ENCODE assay signal across 27 cellular contexts in genomic region chr7:132573237-132573636, GRCh38. TPM values are rescaled to one million over a fixed set of nuclear protein-coding genes. Genes with fewer than 3 reads are reported as not detected.
DNase-seq lines count a peak whose midpoint lies in the region; ATAC-seq and TF ChIP-seq lines count a peak whose summit lies in the region.
"Had no signal": no experiment of that assay in that cellular context is flagged by ENCODE, and none has a peak within 500 bp of the region (broad histone marks: within the 10 kb centered on the region; RNA-seq: fewer than 3 reads in every experiment).

No MANE protein-coding gene starts in this region.

- no peak overlapping the region for H3K27ac Mint-ChIP-seq in GM23338
- H3K27ac Mint-ChIP-seq in T-cell = no peak overlapping the region
- H3K27ac Mint-ChIP-seq in endodermal cell = no peak overlapping the region
- no peak overlapping the region for H3K27ac Mint-ChIP-seq in naive thymus-derived CD8-positive, alpha-beta T cell

- CTCF ChIA-PET in T-cell (lab: Charles Lee) = interaction anchor here (0.6 to 1.1 kb wide), 2 partner anchors 7 to 180 kb away, joined by 4 to 6 read pairs; no protein-coding TSS in a partner anchor

- H2AFZ ChIP-seq in GM23338 = peak overlapping the region; percentile 18; the same call in 1 of the 2 replicates

- H3K9me2 ChIP-seq in GM23338 (ENCODE audit: insufficient read depth) = no peaks in the 10 kb centered on the region

- WGBS in endodermal cell (ENCODE audit: insufficient coverage in 1 of 2, insufficient read length in 1 of 2), 2 experiments = 27 to 48% methylated on average over 6 to 8 of the region's 8 CpGs

- H3K4me1 ChIP-seq in GM23338 (ENCODE audit: insufficient read depth) (peaks cover 45% of the 10 kb centered on the region), endodermal cell (ENCODE audit: control insufficient read depth, insufficient read depth, low read length) (peaks cover 11% of the 10 kb centered on the region)

- POLR2A ChIA-PET in T-cell (lab: Charles Lee) = no interaction called here
- POLR2A ChIA-PET in naive thymus-derived CD8-positive, alpha-beta T cell (lab: Charles Lee) = no interaction called here

- H3K27ac ChIP-seq in GM23338 (ENCODE audit: low read depth) (no peak overlapping the region), endodermal cell (ENCODE audit: low read depth, low read length) (no peak overlapping the region)
- H3K27ac ChIP-seq: spleen, upper lobe of left lung, VCaP had no signal

- peaks cover 3% of the 10 kb centered on the region; the same call in 1 of the 2 replicates for H3F3A ChIP-seq in GM23338 (replicated peaks; ENCODE audit: low read depth)

- no peak for TF ChIP-seq CTCF in GM23338 (conservative IDR thresholded peaks at IDR 0.05; ENCODE audit: low read depth in 2 of 2)
- no peak for TF ChIP-seq CTCF in endodermal cell (conservative IDR thresholded peaks at IDR 0.05)

- ATAC-seq in GM23338 (no peak), T-cell (replicated peaks in 1 of 4) (no peak), SK-N-SH treated with all-trans-retinoic acid at 6 μM for 48 hours (no peak), HG02981 (IDR thresholded peaks at IDR 0.05; ENCODE audit: unreplicated experiment) (no peak)
- ATAC-seq in naive thymus-derived CD8-positive, alpha-beta T cell = no peak
- ATAC-seq: left ventricle myocardium superior, Panc1, right cardiac atrium had no signal

- H4K20me1 ChIP-seq in GM23338 (replicated peaks; ENCODE audit: insufficient read depth) = peaks cover 4% of the 10 kb centered on the region; the same call in 1 of the 2 replicates

- H3K4me3 ChIP-seq in GM23338 (peak overlapping the region; percentile 71), endodermal cell (ENCODE audit: low read length) (peak overlapping the region; percentile 88)
- H3K4me3 ChIP-seq: upper lobe of left lung had no signal

- H3K4me1 Mint-ChIP-seq in GM23338 (peaks cover 51% of the 10 kb centered on the region), T-cell (peaks cover 20 to 40% (median 38%) of the 10 kb centered on the region in 3 donors), endodermal cell (peaks cover 53% of the 10 kb centered on the region)
- peaks cover 19 to 48% (median 29%) of the 10 kb centered on the region in 4 donors for H3K4me1 Mint-ChIP-seq in naive thymus-derived CD8-positive, alpha-beta T cell

- peaks cover 82% of the 10 kb centered on the region for H3K27me3 ChIP-seq in GM23338 (ENCODE audit: insufficient read depth)
- H3K27me3 ChIP-seq in endodermal cell (ENCODE audit: control insufficient read depth, insufficient read depth, low read length, poor library complexity, severe bottlenecking) = peaks cover 43% of the 10 kb centered on the region

- H3K27me3 Mint-ChIP-seq in GM23338 (ENCODE audit: insufficient read depth, low read depth, poor library complexity) = peaks cover 62% of the 10 kb centered on the region
- H3K27me3 Mint-ChIP-seq in T-cell = peaks cover 74 to 75% of the 10 kb centered on the region in 2 donors
- peaks cover 59% of the 10 kb centered on the region for H3K27me3 Mint-ChIP-seq in endodermal cell (ENCODE audit: insufficient read depth)
- peaks cover 37 to 70% (median 52%) of the 10 kb centered on the region in 5 donors for H3K27me3 Mint-ChIP-seq in naive thymus-derived CD8-positive, alpha-beta T cell

- no peaks in the 10 kb centered on the region for H3K36me3 Mint-ChIP-seq in GM23338 (ENCODE audit: low read depth)
- no peaks in the 10 kb centered on the region for H3K36me3 Mint-ChIP-seq in T-cell
- H3K36me3 Mint-ChIP-seq in endodermal cell (ENCODE audit: low read depth) = peaks cover 12% of the 10 kb centered on the region
- no peaks in the 10 kb centered on the region for H3K36me3 Mint-ChIP-seq in naive thymus-derived CD8-positive, alpha-beta T cell
- H3K36me3 Mint-ChIP-seq: naive B cell had no signal

- DNase-seq in GM23338 (ENCODE audit: low spot score) (peak; percentile 24), T-cell (no peak), endodermal cell (no peak), DMS114 treated with DMSO at 0.1 percent for 48 hours (lab: John Stamatoyannopoulos, UW; ENCODE audit: unreplicated experiment) (no peak), dermis blood vessel endothelial cell (no peak)
- no peak for DNase-seq in naive thymus-derived CD8-positive, alpha-beta T cell
- DNase-seq: activated CD8-positive, alpha-beta memory T cell treated with anti-CD3 and anti-CD28 coated beads, Interleukin-2, amount 50 U/mL, for 4 hours; DMS53; effector CD4-positive, alpha-beta T cell; foreskin fibroblast; GDM1; left ventricle myocardium superior; naive B cell; NCI-H1105 treated with DMSO at 0.1 percent for 48 hours; NCI-H2029 treated with DMSO at 0.1 percent for 48 hours; NCI-H526 treated with DMSO at 0.1 percent for 48 hours; posterior cingulate gyrus; right cardiac atrium; SHP77; spleen; T-helper 9 cell; upper lobe of left lung had no signal

- H3K4me3 Mint-ChIP-seq in GM23338 = peak overlapping the region; percentile 63
- peak overlapping the region in 2 of 3 donors; percentile 22 to 77 for H3K4me3 Mint-ChIP-seq in T-cell
- H3K4me3 Mint-ChIP-seq in endodermal cell = peak overlapping the region; percentile 73
- H3K4me3 Mint-ChIP-seq in naive thymus-derived CD8-positive, alpha-beta T cell = peak overlapping the region in 6 of 10 donors; percentile 11 to 51 (median 46)

- H3K9me3 Mint-ChIP-seq in GM23338 (no peaks in the 10 kb centered on the region), T-cell (no peaks in the 10 kb centered on the region), endodermal cell (no peaks in the 10 kb centered on the region)
- no peaks in the 10 kb centered on the region for H3K9me3 Mint-ChIP-seq in naive thymus-derived CD8-positive, alpha-beta T cell

- H3K9ac ChIP-seq in endodermal cell (ENCODE audit: extremely low read depth, low read length, poor library complexity, severe bottlenecking) = no peak overlapping the region

- H3K36me3 ChIP-seq in GM23338 (ENCODE audit: insufficient read depth) = no peaks in the 10 kb centered on the region
- H3K36me3 ChIP-seq in endodermal cell (ENCODE audit: control insufficient read depth, insufficient read depth, low read length) = no peaks in the 10 kb centered on the region
- H3K36me3 ChIP-seq: spleen, upper lobe of left lung had no signal

- no peaks in the 10 kb centered on the region for H3K79me2 ChIP-seq in GM23338 (replicated peaks; ENCODE audit: insufficient read depth)

- peak overlapping the region; percentile 93 for H3K4me2 ChIP-seq in GM23338

- no peaks in the 10 kb centered on the region for H3K9me3 ChIP-seq in endodermal cell (ENCODE audit: control insufficient read depth, low read length)
- H3K9me3 ChIP-seq: spleen, upper lobe of left lung had no signal

TF ChIP-seq in GM23338, 12 proteins besides CTCF, POLR2A, EP300 and RAD21:
- peak; percentile 4 for TF ChIP-seq EZH2 (IDR thresholded peaks at IDR 0.05; ENCODE audit: low read depth, unreplicated experiment)
- TF ChIP-seq EZH2phosphoT487 (IDR thresholded peaks at IDR 0.05; ENCODE audit: unreplicated experiment) = no peak

TF ChIP-seq in SK-N-SH treated with all-trans-retinoic acid at 6 μM for 48 hours, 23 proteins besides CTCF, POLR2A, EP300 and RAD21 (continues in another document):
- TF ChIP-seq ZFP3 (CRISPR knock-in tag; IDR thresholded peaks at IDR 0.05) (no peak), TSHZ2 (CRISPR knock-in tag; IDR thresholded peaks at IDR 0.05) (no peak), ARNTL (CRISPR knock-in tag; IDR thresholded peaks at IDR 0.05; ENCODE audit: borderline replicate concordance, low read depth) (no peak), POU6F1 (CRISPR knock-in tag; IDR thresholded peaks at IDR 0.05; ENCODE audit: borderline replicate concordance, low read depth) (no peak), ISL1 (CRISPR knock-in tag; IDR thresholded peaks at IDR 0.05) (no peak), SNAI2 (CRISPR knock-in tag; IDR thresholded peaks at IDR 0.05) (no peak)

RNA-seq across cellular contexts. Expression of gene PLXNA4, which starts 3.0 kb away (rescaled TPM):
- 0.54 and 0.80 TPM in 2 replicates for total RNA-seq in GM23338 (2014; rRNA removed; shearing (Covaris generic))
- polyA plus RNA-seq in GM23338 (2016; fragmentation: Nextera tagmentation; extraction: Ambion mirVana) = 0.08 and 0.14 TPM in 2 replicates
- 1 to 10 TPM; 1.5 to 8.3 (median 4.8) TPM for total RNA-seq in T-cell
- 10 to 100 TPM; 24.0 to 42.7 TPM for total RNA-seq in endodermal cell
- polyA plus RNA-seq in endodermal cell (2013, experiment 1 of 2) = 2.4 TPM
- 2.2 TPM for polyA plus RNA-seq in endodermal cell (2013, experiment 2 of 2)
- under 1 TPM; 0.05 to 0.30 TPM for total RNA-seq in naive thymus-derived CD8-positive, alpha-beta T cell
- polyA plus RNA-seq in naive thymus-derived CD8-positive, alpha-beta T cell = 1 to 10 TPM in 1 of 3 donors, under 1 TPM in 2; 0.18 to 1.2 (median 0.27) TPM
- total RNA-seq in dermis blood vessel endothelial cell = 1.5 and 14.9 TPM in 2 replicates
- total RNA-seq: MCF 10A had no signal
